ENCODE assay signal across 10 cellular contexts in genomic region chr2:222707689-222708273, GRCh38. TPM values are rescaled to one million over a fixed set of nuclear protein-coding genes. Genes with fewer than 3 reads are reported as not detected.
DNase-seq lines count a peak whose midpoint lies in the region; ATAC-seq and TF ChIP-seq lines count a peak whose summit lies in the region.
"Had no signal": no experiment of that assay in that cellular context is flagged by ENCODE, and none has a peak within 500 bp of the region (broad histone marks: within the 10 kb centered on the region; RNA-seq: fewer than 3 reads in every experiment).

No MANE protein-coding gene starts in this region.

- no peak overlapping the region for H3K27ac ChIP-seq in KMS-11

- H3K4me1 Mint-ChIP-seq in activated T-cell treated with anti-CD3 and anti-CD28 coated beads, Interleukin-2, amount 50 U/mL, for 4 hours (ENCODE audit: low read depth): peaks cover 2% of the 10 kb centered on the region
- peaks cover 19% of the 10 kb centered on the region for H3K4me1 Mint-ChIP-seq in activated T-helper 2 cell treated with anti-CD3 and anti-CD28 coated beads, Interferon-gamma antibody, Interleukin-2, Interleukin-4, amounts not matched to agents 10 μg/mL and 5 μg/mL and 100 μg/mL, durations not matched to agents 14 hours and 24 hours and 36 hours (ENCODE audit: low read depth)
- H3K4me1 Mint-ChIP-seq: activated naive CD4-positive, alpha-beta T cell treated with anti-CD3 and anti-CD28 coated beads, Interleukin-2, amount 50 U/mL, for 24 hours had no signal

- H3K9me3 ChIP-seq in endocrine pancreas (ENCODE audit: control insufficient read depth, low read length): no peaks in the 10 kb centered on the region

- H3K4me3 ChIP-seq in KMS-11 (IDR thresholded peaks at IDR 0.05; ENCODE audit: insufficient read depth, low read depth, low read length) (no peak overlapping the region), endocrine pancreas (ENCODE audit: control insufficient read depth, insufficient read depth, low read length) (peak overlapping the region; percentile 4)

- H3K27ac Mint-ChIP-seq in activated T-helper 2 cell treated with anti-CD3 and anti-CD28 coated beads, Interferon-gamma antibody, Interleukin-2, Interleukin-4, amounts not matched to agents 10 μg/mL and 5 μg/mL and 100 μg/mL, durations not matched to agents 14 hours and 24 hours and 36 hours: no peak overlapping the region
- H3K27ac Mint-ChIP-seq: activated naive CD4-positive, alpha-beta T cell treated with anti-CD3 and anti-CD28 coated beads, Interleukin-2, amount 50 U/mL, for 24 hours; nephron progenitor cell had no signal

- peak; percentile 60 to 83 for ATAC-seq in activated T-cell treated with anti-CD3 and anti-CD28 coated beads, Interleukin-2, amount 50 U/mL, for 4 hours
- ATAC-seq in stimulated activated naive CD8-positive, alpha-beta T cell treated with anti-CD3 and anti-CD28 coated beads, Interleukin-15, Interleukin-2, amounts not matched to agents 100 U/mL and 50 U/mL, for 24 hours: peak; percentile 82

- H3K27me3 ChIP-seq in KMS-11 (ENCODE audit: insufficient read depth, low read depth) (no peaks in the 10 kb centered on the region), endocrine pancreas (ENCODE audit: control insufficient read depth, insufficient read depth, low read length) (no peaks in the 10 kb centered on the region)

- no peaks in the 10 kb centered on the region for H3K36me3 Mint-ChIP-seq in activated T-cell treated with anti-CD3 and anti-CD28 coated beads, Interleukin-2, amount 50 U/mL, for 4 hours (ENCODE audit: insufficient read depth)
- H3K36me3 Mint-ChIP-seq in activated T-helper 2 cell treated with anti-CD3 and anti-CD28 coated beads, Interferon-gamma antibody, Interleukin-2, Interleukin-4, amounts not matched to agents 10 μg/mL and 5 μg/mL and 100 μg/mL, durations not matched to agents 14 hours and 24 hours and 36 hours (ENCODE audit: low read depth): no peaks in the 10 kb centered on the region
- H3K36me3 Mint-ChIP-seq: activated naive CD4-positive, alpha-beta T cell treated with anti-CD3 and anti-CD28 coated beads, Interleukin-2, amount 50 U/mL, for 24 hours had no signal

- no peaks in the 10 kb centered on the region for H3K9me3 Mint-ChIP-seq in activated T-cell treated with anti-CD3 and anti-CD28 coated beads, Interleukin-2, amount 50 U/mL, for 4 hours
- no peaks in the 10 kb centered on the region for H3K9me3 Mint-ChIP-seq in activated T-helper 2 cell treated with anti-CD3 and anti-CD28 coated beads, Interferon-gamma antibody, Interleukin-2, Interleukin-4, amounts not matched to agents 10 μg/mL and 5 μg/mL and 100 μg/mL, durations not matched to agents 14 hours and 24 hours and 36 hours
- H3K9me3 Mint-ChIP-seq: activated naive CD4-positive, alpha-beta T cell treated with anti-CD3 and anti-CD28 coated beads, Interleukin-2, amount 50 U/mL, for 24 hours; nephron progenitor cell had no signal

- no peak overlapping the region for H3K4me3 Mint-ChIP-seq in activated T-cell treated with anti-CD3 and anti-CD28 coated beads, Interleukin-2, amount 50 U/mL, for 4 hours
- no peak overlapping the region for H3K4me3 Mint-ChIP-seq in activated T-helper 2 cell treated with anti-CD3 and anti-CD28 coated beads, Interferon-gamma antibody, Interleukin-2, Interleukin-4, amounts not matched to agents 10 μg/mL and 5 μg/mL and 100 μg/mL, durations not matched to agents 14 hours and 24 hours and 36 hours (ENCODE audit: low read depth)
- H3K4me3 Mint-ChIP-seq: activated naive CD4-positive, alpha-beta T cell treated with anti-CD3 and anti-CD28 coated beads, Interleukin-2, amount 50 U/mL, for 24 hours; nephron progenitor cell had no signal

- 0 out of 2 replicates have a peak overlapping the region, but pooled peaks have one; percentile 8 for H3K4me2 ChIP-seq in KMS-11

- DNase-seq in activated T-cell treated with anti-CD3 and anti-CD28 coated beads, Interleukin-2, amount 50 U/mL, for 4 hours: no peak
- DNase-seq in activated T-cell treated with anti-CD3 and anti-CD28 coated beads, Interleukin-2, amount 50 U/mL, for 1 hour: no peak
- DNase-seq in stimulated activated naive CD8-positive, alpha-beta T cell treated with anti-CD3 and anti-CD28 coated beads, Interleukin-15, Interleukin-2, amounts not matched to agents 100 U/mL and 50 U/mL, for 24 hours: no peak
- DNase-seq in pons (ENCODE audit: low spot score) (no peak), amniotic stem cell (lab: John Stamatoyannopoulos, UW) (no peak)
- no peak for DNase-seq in activated T-helper 2 cell treated with anti-CD3 and anti-CD28 coated beads, Interferon-gamma antibody, Interleukin-2, Interleukin-4, amounts not matched to agents 10 μg/mL and 5 μg/mL and 100 μg/mL, durations not matched to agents 14 hours and 24 hours and 36 hours (ENCODE audit: low spot score)

- intact Hi-C loops in activated T-helper 2 cell treated with anti-CD3 and anti-CD28 coated beads, Interferon-gamma antibody, Interleukin-2, Interleukin-4, amounts not matched to agents 10 μg/mL and 5 μg/mL and 100 μg/mL, durations not matched to agents 14 hours and 24 hours and 36 hours (cut with micrococcal nuclease): loop anchor here (1.0 to 5.0 kb wide), 5 partner anchors 40 to 232 kb away; partner anchors contain the start of gene ACSL3

- H3K79me2 ChIP-seq in KMS-11 (ENCODE audit: insufficient read depth, low read depth): no peaks in the 10 kb centered on the region

- H3K36me3 ChIP-seq in KMS-11 (ENCODE audit: insufficient read depth) (no peaks in the 10 kb centered on the region), endocrine pancreas (ENCODE audit: control insufficient read depth, insufficient read depth, low read length) (no peaks in the 10 kb centered on the region)

- H3K9ac ChIP-seq in KMS-11: no peak overlapping the region
- no peak overlapping the region for H3K9ac ChIP-seq in endocrine pancreas (ENCODE audit: control insufficient read depth, insufficient read depth, low read length)

- TF ChIP-seq CTCF in KMS-11 (conservative IDR thresholded peaks at IDR 0.05; ENCODE audit: low read depth, low read length): no peak

- H3K27me3 Mint-ChIP-seq in activated T-cell treated with anti-CD3 and anti-CD28 coated beads, Interleukin-2, amount 50 U/mL, for 4 hours (ENCODE audit: low read depth): peaks cover 39% of the 10 kb centered on the region
- peaks cover 34% of the 10 kb centered on the region for H3K27me3 Mint-ChIP-seq in activated T-helper 2 cell treated with anti-CD3 and anti-CD28 coated beads, Interferon-gamma antibody, Interleukin-2, Interleukin-4, amounts not matched to agents 10 μg/mL and 5 μg/mL and 100 μg/mL, durations not matched to agents 14 hours and 24 hours and 36 hours (ENCODE audit: low read depth)

- no peaks in the 10 kb centered on the region for H4K20me1 ChIP-seq in KMS-11 (ENCODE audit: insufficient read depth)

- H2AFZ ChIP-seq in KMS-11 (ENCODE audit: low read depth): peak overlapping the region; percentile 20

- H3K4me1 ChIP-seq in KMS-11 (ENCODE audit: low read depth, poor library complexity, severe bottlenecking) (peaks cover 3% of the 10 kb centered on the region), endocrine pancreas (ENCODE audit: control insufficient read depth, insufficient read depth, low read length) (no peaks in the 10 kb centered on the region)

RNA-seq across cellular contexts. Expression of gene MOGAT1, which starts 36.3 kb away (rescaled TPM):
- not detected for total RNA-seq in activated T-cell treated with anti-CD3 and anti-CD28 coated beads, Interleukin-2, amount 50 U/mL, for 4 hours
- total RNA-seq in activated T-helper 2 cell treated with anti-CD3 and anti-CD28 coated beads, Interferon-gamma antibody, Interleukin-2, Interleukin-4, amounts not matched to agents 10 μg/mL and 5 μg/mL and 100 μg/mL, durations not matched to agents 14 hours and 24 hours and 36 hours: 0.18 TPM in 1 of 2 replicates, not detected in the other

RNA-seq across cellular contexts. Expression of gene FARSB, which starts 51.9 kb away (rescaled TPM):
- 10 to 100 TPM; 67.3 to 73.2 (median 72.1) TPM for total RNA-seq in activated T-cell treated with anti-CD3 and anti-CD28 coated beads, Interleukin-2, amount 50 U/mL, for 4 hours
- 47.7 and 49.8 TPM in 2 replicates for total RNA-seq in activated T-helper 2 cell treated with anti-CD3 and anti-CD28 coated beads, Interferon-gamma antibody, Interleukin-2, Interleukin-4, amounts not matched to agents 10 μg/mL and 5 μg/mL and 100 μg/mL, durations not matched to agents 14 hours and 24 hours and 36 hours
